Comparison of ENCODE assay signal across 21 cellular contexts in genomic region chr2:215418064-215418963, GRCh38. TPM values are rescaled to one million over a fixed set of nuclear protein-coding genes. Genes with fewer than 3 reads are reported as not detected.
DNase-seq lines count a peak whose midpoint lies in the region; ATAC-seq and TF ChIP-seq lines count a peak whose summit lies in the region.
"Had no signal": no experiment of that assay in that cellular context is flagged by ENCODE, and none has a peak within 500 bp of the region (broad histone marks: within the 10 kb centered on the region; RNA-seq: fewer than 3 reads in every experiment).

No MANE protein-coding gene starts in this region.

- H3K27me3 ChIP-seq in RWPE2 (ENCODE audit: insufficient read depth, poor library complexity, severe bottlenecking) (no peaks in the 10 kb centered on the region), esophagus squamous epithelium (no peaks in the 10 kb centered on the region), lung (ENCODE audit: control insufficient read depth, insufficient read depth) (no peaks in the 10 kb centered on the region), thoracic aorta (replicated peaks; ENCODE audit: insufficient read depth) (no peaks in the 10 kb centered on the region), left ventricle myocardium inferior (ENCODE audit: low read depth) (no peaks in the 10 kb centered on the region)
- H3K27me3 ChIP-seq: BE2C, neural progenitor cell, testis had no signal

- H3K4me3 ChIP-seq in RWPE2 (ENCODE audit: severe bottlenecking), result no peak overlapping the region
- no peak overlapping the region for H3K4me3 ChIP-seq in esophagus squamous epithelium
- no peak overlapping the region for H3K4me3 ChIP-seq in lung
- no peak overlapping the region for H3K4me3 ChIP-seq in thoracic aorta
- no peak overlapping the region for H3K4me3 ChIP-seq in left ventricle myocardium inferior
- H3K4me3 ChIP-seq: neural progenitor cell, testis had no signal

- no peaks in the 10 kb centered on the region for H3K9me3 ChIP-seq in RWPE2 (ENCODE audit: severe bottlenecking)
- H3K9me3 ChIP-seq in esophagus squamous epithelium, result no peaks in the 10 kb centered on the region
- no peaks in the 10 kb centered on the region for H3K9me3 ChIP-seq in lung (ENCODE audit: control insufficient read depth in 2 of 2, insufficient read depth in 1 of 2, low read length in 1 of 2)
- H3K9me3 ChIP-seq in thoracic aorta, result no peaks in the 10 kb centered on the region
- H3K9me3 ChIP-seq in left ventricle myocardium inferior (replicated peaks), result no peaks in the 10 kb centered on the region
- H3K9me3 ChIP-seq: BE2C, testis had no signal

- TF ChIP-seq CTCF in RWPE2 (IDR thresholded peaks at IDR 0.05; ENCODE audit: poor library complexity, severe bottlenecking), result no peak
- TF ChIP-seq CTCF in esophagus squamous epithelium (IDR thresholded peaks at IDR 0.05), result no peak
- TF ChIP-seq CTCF in lung (IDR thresholded peaks at IDR 0.05; ENCODE audit: control extremely low read depth, extremely low read depth), result no peak
- TF ChIP-seq CTCF in thoracic aorta (IDR thresholded peaks at IDR 0.05), result no peak
- TF ChIP-seq CTCF in natural killer cell (IDR thresholded peaks at IDR 0.05), result no peak
- TF ChIP-seq CTCF in left ventricle myocardium inferior (IDR thresholded peaks at IDR 0.05; ENCODE audit: borderline replicate concordance), result no peak

- no peak; the same call in 2 of the 3 replicates for ATAC-seq in RWPE2 (ENCODE audit: low read depth)
- ATAC-seq in lung (ENCODE audit: insufficient read depth, low FRiP score), result peak; percentile 62
- no peak for ATAC-seq in thoracic aorta (ENCODE audit: insufficient number of reproducible peaks, low FRiP score, low read depth)
- no peak for ATAC-seq in natural killer cell

- no peak for TF ChIP-seq POLR2A in esophagus squamous epithelium (IDR thresholded peaks at IDR 0.05)

- WGBS in esophagus squamous epithelium, 2 donors, result 58 to 59% methylated on average over 3 of the region's 3 CpGs
- 60 to 74% methylated on average over 3 of the region's 3 CpGs for WGBS in lung, 2 donors

- peaks cover 100% of the 10 kb centered on the region for H3K36me3 ChIP-seq in RWPE2 (ENCODE audit: low read depth)
- H3K36me3 ChIP-seq in esophagus squamous epithelium, result peaks cover 0 to 14% (median 0%) of the 10 kb centered on the region in 3 donors
- H3K36me3 ChIP-seq in lung (ENCODE audit: control insufficient read depth in 2 of 2, insufficient read depth in 2 of 2, low read length in 2 of 2), result peaks cover 1 to 9% of the 10 kb centered on the region in 2 donors
- H3K36me3 ChIP-seq in thoracic aorta, result peaks cover 63% of the 10 kb centered on the region
- H3K36me3 ChIP-seq in left ventricle myocardium inferior, result peaks cover 68% of the 10 kb centered on the region
- H3K36me3 ChIP-seq: BE2C had no signal

- no peak overlapping the region for H3K27ac Mint-ChIP-seq in natural killer cell
- H3K27ac Mint-ChIP-seq: neural progenitor cell had no signal

- peaks cover 5% of the 10 kb centered on the region for H3K4me1 ChIP-seq in RWPE2 (ENCODE audit: insufficient read depth, poor library complexity, severe bottlenecking)
- peaks cover 0 to 18% (median 0%) of the 10 kb centered on the region in 3 donors for H3K4me1 ChIP-seq in esophagus squamous epithelium
- no peaks in the 10 kb centered on the region for H3K4me1 ChIP-seq in lung (ENCODE audit: control insufficient read depth in 2 of 2, insufficient read depth in 2 of 2, low read length in 2 of 2)
- peaks cover 24 to 85% of the 10 kb centered on the region in 2 donors for H3K4me1 ChIP-seq in thoracic aorta (ENCODE audit: control insufficient read depth in 1 of 2, low read depth in 2 of 2)
- H3K4me1 ChIP-seq in left ventricle myocardium inferior, result no peaks in the 10 kb centered on the region
- H3K4me1 ChIP-seq: neural progenitor cell, testis had no signal

- peak overlapping the region; percentile 81 for H3K27ac ChIP-seq in RWPE2 (ENCODE audit: poor library complexity, severe bottlenecking)
- H3K27ac ChIP-seq in esophagus squamous epithelium, result peak overlapping the region in 3 of 4 donors; percentile 4 to 43 (median 33)
- no peak overlapping the region for H3K27ac ChIP-seq in lung (ENCODE audit: low read depth in 1 of 2, low read length in 1 of 2)
- peak overlapping the region; percentile 15 to 60 for H3K27ac ChIP-seq in thoracic aorta
- H3K27ac ChIP-seq in left ventricle myocardium inferior (replicated peaks), result no peak overlapping the region
- H3K27ac ChIP-seq: neural progenitor cell, testis, VCaP had no signal

- H3K36me3 Mint-ChIP-seq in natural killer cell, result no peaks in the 10 kb centered on the region

- no peaks in the 10 kb centered on the region for H3K4me1 Mint-ChIP-seq in natural killer cell
- H3K4me1 Mint-ChIP-seq: neural progenitor cell had no signal

- intact Hi-C loops in esophagus squamous epithelium (cut with DNase I), result no loop called here
- intact Hi-C loops in natural killer cell (cut with micrococcal nuclease), result no loop called here
- intact Hi-C loops in left ventricle myocardium inferior (cut with micrococcal nuclease), result no loop called here

- no peak overlapping the region for H3K4me3 Mint-ChIP-seq in natural killer cell
- H3K4me3 Mint-ChIP-seq: neural progenitor cell had no signal

- H3K27me3 Mint-ChIP-seq in natural killer cell (ENCODE audit: low read depth in 2 of 2), result peaks cover 16 to 50% of the 10 kb centered on the region in 2 donors

- H3K9me3 Mint-ChIP-seq in natural killer cell, result peaks cover 0 to 2% of the 10 kb centered on the region in 2 donors
- H3K9me3 Mint-ChIP-seq: neural progenitor cell had no signal

- DNase-seq in RWPE2 (ENCODE audit: low spot score) (no peak), esophagus squamous epithelium (lab: John Stamatoyannopoulos, UW) (no peak), lung (ENCODE audit: low spot score) (no peak), thoracic aorta (ENCODE audit: low spot score) (no peak), ureter (ENCODE audit: low spot score) (no peak), natural killer cell (no peak), left ventricle myocardium inferior (no peak)
- DNase-seq: activated CD8-positive, alpha-beta memory T cell treated with anti-CD3 and anti-CD28 coated beads, Interleukin-2, amount 50 U/mL, for 48 hours; activated gamma-delta T cell; anterior cingulate cortex; BE2C; EL; foreskin melanocyte; NCI-H1105; NCI-H2107; NCI-H524; Right ventricle myocardium superior; T-helper 1 cell; testis had no signal

RNA-seq across cellular contexts. Expression of gene FN1, which starts 17.6 kb away (rescaled TPM):
- total RNA-seq in esophagus squamous epithelium, result 100 to 1,000 TPM in 2 of 4 donors, 10 to 100 TPM in 2; 15.7 to 393 (median 112) TPM
- 1,000 to 10,000 TPM; 1,129 to 1,753 TPM for total RNA-seq in lung
- 100 to 1,000 TPM; 339 to 739 TPM for polyA plus RNA-seq in lung
- 1,000 to 10,000 TPM; 6,415 to 8,882 TPM for total RNA-seq in thoracic aorta
- total RNA-seq in ureter, result 125 TPM
- under 1 TPM in 1 of 3 donors, not detected in 2; 0.30 TPM for total RNA-seq in natural killer cell
- total RNA-seq in left ventricle myocardium inferior, result 154 TPM

Comparison
In these comparisons a context has a peak if more than half of its experiments do, and no peak if none do; other contexts are left out.
1. H3K27ac ChIP-seq: peak in RWPE2 (single experiment), esophagus squamous epithelium (3 of 4) and thoracic aorta (2 of 2); none in lung (0 of 2) and left ventricle myocardium inferior (single experiment).
2. RNA of gene FN1, which starts 17.6 kb away (total RNA-seq): 6,415 to 8,882 TPM in thoracic aorta, 1,129 to 1,753 TPM in lung, 15.7 to 393 TPM in esophagus squamous epithelium, 154 TPM in left ventricle myocardium inferior (single experiment) and 125 TPM in ureter (single experiment); 0.30 TPM in natural killer cell; every median in the first group is over 10 times any median in the second.